1 cellular context compared by ENCODE assay signal in genomic region chr16:46866286-46866685, GRCh38.
TF ChIP-seq lines count a peak whose summit lies in the region.

No MANE protein-coding gene starts in this region.

TF ChIP-seq in HepG2, 621 proteins besides CTCF, POLR2A, EP300 and RAD21 (continued from another document and continues in another):
- TF ChIP-seq ZNF574 (CRISPR knock-in tag; IDR thresholded peaks at IDR 0.05) (peak; percentile 31; the same call in 1 of the 2 replicates), EZH2 (conservative IDR thresholded peaks at IDR 0.05; ENCODE audit: low read depth, low read length) (no peak), ZNF777 (CRISPR knock-in tag; IDR thresholded peaks at IDR 0.05) (no peak), ZMYM3 (CRISPR knock-in tag; IDR thresholded peaks at IDR 0.05) (peak; percentile 70; the same call in 1 of the 2 replicates), SOX13 (IDR thresholded peaks at IDR 0.05) (no peak), SOX13 (CRISPR knock-in tag; conservative IDR thresholded peaks at IDR 0.05 in 1 of 2, IDR thresholded peaks at IDR 0.05 in 1 of 2) (peak in 1 of 2 experiments; percentile 63; a peak in 2 of 4 replicates), BCL3 (CRISPR knock-in tag; IDR thresholded peaks at IDR 0.05) (no peak), PAXIP1 (CRISPR knock-in tag; conservative IDR thresholded peaks at IDR 0.05) (peak; percentile 46), YEATS4 (CRISPR knock-in tag; IDR thresholded peaks at IDR 0.05; ENCODE audit: borderline replicate concordance) (0 out of 2 replicates have a peak, but pooled peaks have one; percentile 29), MIER3 (CRISPR knock-in tag; IDR thresholded peaks at IDR 0.05; ENCODE audit: borderline replicate concordance) (peak; percentile 34; the same call in 1 of the 2 replicates), SSRP1 (CRISPR knock-in tag; IDR thresholded peaks at IDR 0.05) (no peak), NR3C1 (CRISPR knock-in tag; IDR thresholded peaks at IDR 0.05) (no peak), PPARG (CRISPR knock-in tag; conservative IDR thresholded peaks at IDR 0.05) (peak; percentile 56), JUN (CRISPR knock-in tag; IDR thresholded peaks at IDR 0.05) (0 out of 2 replicates have a peak, but pooled peaks have one; percentile 22), RCOR2 (CRISPR knock-in tag; IDR thresholded peaks at IDR 0.05) (peak; percentile 51; the same call in 1 of the 2 replicates), ZNF446 (CRISPR knock-in tag; IDR thresholded peaks at IDR 0.05) (no peak), SKIL (CRISPR knock-in tag; IDR thresholded peaks at IDR 0.05; ENCODE audit: borderline replicate concordance) (peak; percentile 53; the same call in 1 of the 2 replicates), MYPOP (CRISPR knock-in tag; IDR thresholded peaks at IDR 0.05) (0 out of 2 replicates have a peak, but pooled peaks have one; percentile 19), BCL6 (CRISPR knock-in tag; IDR thresholded peaks at IDR 0.05) (peak; percentile 77), ZSCAN31 (CRISPR knock-in tag; IDR thresholded peaks at IDR 0.05; ENCODE audit: low read depth) (no peak), FOXK1 (CRISPR knock-in tag; IDR thresholded peaks at IDR 0.05; ENCODE audit: borderline replicate concordance, low read depth) (peak; percentile 83; the same call in 1 of the 2 replicates), POGZ (CRISPR knock-in tag; IDR thresholded peaks at IDR 0.05) (peak; percentile 67; the same call in 1 of the 2 replicates), RXRB (CRISPR knock-in tag; IDR thresholded peaks at IDR 0.05; ENCODE audit: borderline replicate concordance) (peak; percentile 91), HOMEZ (CRISPR knock-in tag; IDR thresholded peaks at IDR 0.05; ENCODE audit: low read depth) (no peak), NR2C2 (CRISPR knock-in tag; IDR thresholded peaks at IDR 0.05; ENCODE audit: borderline replicate concordance) (peak; percentile 82), GATAD2A (CRISPR knock-in tag; IDR thresholded peaks at IDR 0.05) (peak; percentile 91), NR2F2 (IDR thresholded peaks at IDR 0.05; ENCODE audit: borderline replicate concordance, low read depth) (peak; percentile 67; the same call in 1 of the 2 replicates), HOXA3 (CRISPR knock-in tag; IDR thresholded peaks at IDR 0.05) (peak; percentile 76), THAP11 (CRISPR knock-in tag; IDR thresholded peaks at IDR 0.05) (peak; percentile 37), ZNF3 (CRISPR knock-in tag; IDR thresholded peaks at IDR 0.05) (no peak), ZBTB1 (CRISPR knock-in tag; IDR thresholded peaks at IDR 0.05; ENCODE audit: borderline replicate concordance) (no peak), ATF3 (CRISPR knock-in tag; IDR thresholded peaks at IDR 0.05) (peak; percentile 88), ZBTB10 (CRISPR knock-in tag; IDR thresholded peaks at IDR 0.05; ENCODE audit: borderline replicate concordance) (no peak), FOXA1 (IDR thresholded peaks at IDR 0.05) (no peak), FOXA1 (CRISPR knock-in tag; IDR thresholded peaks at IDR 0.05) (peak; percentile 30; the same call in 1 of the 2 replicates), FOSL2 (CRISPR knock-in tag; IDR thresholded peaks at IDR 0.05) (peak; percentile 84), FOXA3 (CRISPR knock-in tag; IDR thresholded peaks at IDR 0.05) (peak; percentile 78; the same call in 1 of the 2 replicates), SAP130 (CRISPR knock-in tag; IDR thresholded peaks at IDR 0.05; ENCODE audit: low read depth) (peak; percentile 41; the same call in 1 of the 2 replicates), ZNF605 (CRISPR knock-in tag; IDR thresholded peaks at IDR 0.05) (0 out of 2 replicates have a peak, but pooled peaks have one; percentile 46), ZMYM2 (CRISPR knock-in tag; IDR thresholded peaks at IDR 0.05) (peak; percentile 77; the same call in 1 of the 2 replicates), PCBP1 (IDR thresholded peaks at IDR 0.05; ENCODE audit: borderline replicate concordance, low read depth, low read length) (no peak), GATA4 (IDR thresholded peaks at IDR 0.05; ENCODE audit: borderline replicate concordance, low read depth) (no peak), ZNF569 (CRISPR knock-in tag; IDR thresholded peaks at IDR 0.05; ENCODE audit: borderline replicate concordance) (no peak), ZNF121 (CRISPR knock-in tag; IDR thresholded peaks at IDR 0.05) (peak; percentile 97), ZMYM4 (CRISPR knock-in tag; IDR thresholded peaks at IDR 0.05) (0 out of 2 replicates have a peak, but pooled peaks have one; percentile 42), FOXK2 (IDR thresholded peaks at IDR 0.05) (no peak), ZNF589 (CRISPR knock-in tag; conservative IDR thresholded peaks at IDR 0.05) (no peak)
